ENCODE assay signal across 23 cellular contexts in genomic region chr1:1335283-1335682, GRCh38. TPM values are rescaled to one million over a fixed set of nuclear protein-coding genes. Genes with fewer than 3 reads are reported as not detected.
DNase-seq lines count a peak whose midpoint lies in the region; ATAC-seq and TF ChIP-seq lines count a peak whose summit lies in the region.
"Had no signal": no experiment of that assay in that cellular context is flagged by ENCODE, and none has a peak within 500 bp of the region (broad histone marks: within the 10 kb centered on the region; RNA-seq: fewer than 3 reads in every experiment).

No MANE protein-coding gene starts in this region.

- H3K36me3 Mint-ChIP-seq in Calu3 (ENCODE audit: insufficient read depth, unreplicated experiment), result peaks cover 58% of the 10 kb centered on the region
- H3K36me3 Mint-ChIP-seq: CD4-positive, CD25-positive, alpha-beta regulatory T cell had no signal

- H3K9me3 ChIP-seq in HEK293 (ENCODE audit: control insufficient read depth, insufficient read depth, low read depth, low read length), result no peaks in the 10 kb centered on the region
- H3K9me3 ChIP-seq: BLaER1, Peyer's patch had no signal

- no peak overlapping the region for H3K27ac Mint-ChIP-seq in Calu3 (ENCODE audit: unreplicated experiment)
- H3K27ac Mint-ChIP-seq: GM23338, H9 had no signal

- H3K27ac ChIP-seq in HEK293 (ENCODE audit: extremely low read depth, low read depth, low read length) (no peak overlapping the region), RWPE1 (peak overlapping the region; percentile 68)
- H3K27ac ChIP-seq: BLaER1, HL-60, Peyer's patch, SK-N-MC had no signal

- intact Hi-C loops in Calu3 (cut with micrococcal nuclease; ENCODE audit: unreplicated experiment), result no loop called here

- H3K4me1 ChIP-seq in HEK293 (ENCODE audit: control insufficient read depth, insufficient read depth, low read length), result no peaks in the 10 kb centered on the region

- H3K9me3 Mint-ChIP-seq in Calu3 (ENCODE audit: low read depth, unreplicated experiment), result no peaks in the 10 kb centered on the region
- H3K9me3 Mint-ChIP-seq: GM23338, H9 had no signal

- no peak for ATAC-seq in GM18868 (IDR thresholded peaks at IDR 0.05; ENCODE audit: unreplicated experiment)

- no peak overlapping the region for H3K4me3 Mint-ChIP-seq in Calu3 (ENCODE audit: low read depth, unreplicated experiment)
- H3K4me3 Mint-ChIP-seq: GM23338, H9 had no signal

- POLR2A ChIA-PET in HEK293 (lab: Yijun Ruan, JAX) (interaction anchor here (0.8 to 2.4 kb wide), 5 partner anchors 9 to 170 kb away, joined by 3 to 7 read pairs (median 3); no protein-coding TSS in a partner anchor), RWPE1 (lab: Yijun Ruan, JAX; ENCODE audit: low non-redundant PET) (no interaction called here)

- CTCF ChIA-PET in Calu3 (lab: Charles Lee) (interaction anchor here (0.8 kb wide), 1 partner anchor 43 kb away, joined by 3 read pairs; no protein-coding TSS in a partner anchor), HEK293 (lab: Yijun Ruan, JAX) (no interaction called here), RWPE1 (lab: Yijun Ruan, JAX) (no interaction called here)

- DNase-seq in Calu3 (no peak), RWPE1 (ENCODE audit: low spot score) (no peak), NCI-H1417 (lab: John Stamatoyannopoulos, UW) (no peak)
- no peak for DNase-seq in stimulated activated CD4-positive, alpha-beta T cell treated with anti-CD3 and anti-CD28 coated beads, Interleukin-4, amount 100 ng/mL, for 1 hour
- DNase-seq: CD4-positive, CD25-positive, alpha-beta regulatory T cell; MV-4-11; NCI-H1105; NCI-H146; NCI-H1930; NCI-H2107; NCI-H524; NCI-H748 treated with DMSO at 0.1 percent for 48 hours; NK-92 treated with Interleukin-12 subunit alpha and Interleukin-12 subunit beta, amount 100 ng/mL, for 24 hours; Peyer's patch; SIG-M5 had no signal

- H3K4me3 ChIP-seq in HEK293 (ENCODE audit: low read depth, low read length), result no peak overlapping the region
- H3K4me3 ChIP-seq: BLaER1, GM23338, Peyer's patch, SK-N-MC had no signal

- no peak for TF ChIP-seq CTCF in Calu3 (IDR thresholded peaks at IDR 0.05; ENCODE audit: unreplicated experiment)
- no peak for TF ChIP-seq CTCF in HEK293 (tag by site-specific recombination; IDR thresholded peaks at IDR 0.05)
- TF ChIP-seq CTCF in RWPE1 (conservative IDR thresholded peaks at IDR 0.05; ENCODE audit: low read depth), result no peak

- BruUV-seq in Calu3 (replicated peaks; lab: Mats Ljungman, UMichigan), result TSS peak; percentile 19

- H3K27me3 Mint-ChIP-seq in Calu3 (ENCODE audit: unreplicated experiment), result no peaks in the 10 kb centered on the region
- H3K27me3 Mint-ChIP-seq: CD4-positive, CD25-positive, alpha-beta regulatory T cell had no signal

- no peaks in the 10 kb centered on the region for H3K4me1 Mint-ChIP-seq in Calu3 (ENCODE audit: low read depth, unreplicated experiment)
- H3K4me1 Mint-ChIP-seq: CD4-positive, CD25-positive, alpha-beta regulatory T cell; GM23338; H9 had no signal

- H3K36me3 ChIP-seq in HEK293 (ENCODE audit: control insufficient read depth in 2 of 2, insufficient read depth in 1 of 2, low read length in 2 of 2), result peaks cover 0 to 60% of the 10 kb centered on the region in 2 experiments; a peak in 1 of 3 replicates

TF ChIP-seq in HEK293, 187 proteins besides CTCF, POLR2A, EP300 and RAD21:
- TF ChIP-seq SP2 (tag by site-specific recombination; IDR thresholded peaks at IDR 0.05) (peak; percentile 34; the same call in 1 of the 2 replicates), GLI2 (tag by site-specific recombination; IDR thresholded peaks at IDR 0.05; ENCODE audit: borderline replicate concordance, low read depth) (no peak), ZNF560 (tag by site-specific recombination; IDR thresholded peaks at IDR 0.05; ENCODE audit: borderline replicate concordance) (no peak), KLF1 (tag by site-specific recombination; IDR thresholded peaks at IDR 0.05) (no peak), IKZF3 (tag by site-specific recombination; IDR thresholded peaks at IDR 0.05) (no peak)

RNA-seq across cellular contexts. Expression of gene TAS1R3, which starts 4.2 kb away (rescaled TPM):
- total RNA-seq in Calu3 (2022), result 0.24 and 0.42 TPM in 2 replicates
- total RNA-seq: MCF 10A had no signal

RNA-seq across cellular contexts. Expression of gene CPTP, which starts 10.7 kb away (rescaled TPM):
- 20.1 and 23.7 TPM in 2 replicates for total RNA-seq in Calu3 (2022)

RNA-seq across cellular contexts. Expression of gene INTS11, which starts 10.8 kb away (rescaled TPM):
- 110 and 117 TPM in 2 replicates for total RNA-seq in Calu3 (2022)

RNA-seq across cellular contexts. Expression of gene DVL1, which starts 13.9 kb away (rescaled TPM):
- 83.9 and 90.9 TPM in 2 replicates for total RNA-seq in Calu3 (2022)

RNA-seq across cellular contexts. Expression of gene MXRA8, which starts 23.1 kb away (rescaled TPM):
- total RNA-seq in Calu3 (2022), result not detected in 2 replicates
- total RNA-seq: MCF 10A had no signal
